Comparison of ENCODE assay signal across 11 cellular contexts in genomic region chrX:63979480-63979879, GRCh38.
"Had no signal": no experiment of that assay in that cellular context is flagged by ENCODE, and none has a peak within 500 bp of the region (broad histone marks: within the 10 kb centered on the region; RNA-seq: fewer than 3 reads in every experiment).

No MANE protein-coding gene starts in this region.

- H3K4me3 Mint-ChIP-seq: GM23338, H9, HFFc6 had no signal

- H3K27ac Mint-ChIP-seq: GM23338, H9, HFFc6 had no signal

- H3K4me1 ChIP-seq: HAP-1 had no signal

- ATAC-seq: GM23338, HCT116 had no signal

- DNase-seq: GM23248, GOT3, H7, H9, HCEC 1CT, HFFc6 had no signal

- H3K9me3 Mint-ChIP-seq: HFFc6 had no signal

- H3K9me3 ChIP-seq: HAP-1 had no signal

- H3K4me2 ChIP-seq: GM23338 had no signal

- H3K36me3 ChIP-seq: HAP-1 had no signal

- FAIRE-seq: H1, H54 had no signal

- H3K4me1 Mint-ChIP-seq: GM23338, H9 had no signal

- H3K4me3 ChIP-seq: GM23248, GM23338, HAP-1 had no signal

- H3K27ac ChIP-seq: GM23248 had no signal
